In the genomic region with DNA sequence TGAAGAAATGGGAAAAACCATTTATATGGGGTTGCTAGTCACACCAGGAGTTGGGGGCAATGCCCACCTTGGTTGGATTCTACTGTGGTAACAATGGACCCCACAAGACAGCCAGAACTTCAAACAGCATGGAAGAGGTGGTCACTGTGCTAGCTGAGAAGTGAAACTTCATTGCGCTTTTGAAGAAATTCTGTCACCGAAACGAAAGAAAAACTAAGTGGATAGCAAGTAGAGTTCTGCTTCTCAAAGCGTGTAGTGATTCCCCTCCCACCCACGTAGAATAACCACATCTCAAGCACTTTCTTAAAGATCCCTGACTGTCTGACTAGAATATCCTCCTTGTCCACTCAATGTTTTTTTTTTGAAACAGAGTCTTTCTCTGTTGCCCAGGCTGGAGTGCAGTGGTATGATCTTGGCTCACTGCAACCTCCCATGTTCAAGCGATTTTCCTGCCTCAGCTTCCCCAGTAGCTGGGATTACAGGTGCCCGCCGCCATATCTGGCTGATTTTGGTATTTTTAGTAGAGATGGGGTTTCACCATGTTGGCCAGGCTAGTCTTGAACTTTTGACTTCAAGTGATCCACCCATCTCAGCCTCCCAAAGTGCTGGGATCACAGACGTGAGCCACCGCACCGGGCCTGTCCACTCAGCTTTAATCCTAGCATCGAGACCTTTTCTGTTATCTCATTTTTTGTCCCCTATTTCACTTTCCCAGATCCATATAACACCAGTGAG, we compare ENCODE assay signal across 7 cellular contexts. TPM values are rescaled to one million over a fixed set of nuclear protein-coding genes. Genes with fewer than 3 reads are reported as not detected.
DNase-seq lines count a peak whose midpoint lies in the region; ATAC-seq and TF ChIP-seq lines count a peak whose summit lies in the region.

No MANE protein-coding gene starts in this region.

- H3K27me3 ChIP-seq in Peyer's patch, result no peaks in the 10 kb centered on the region
- H3K27me3 ChIP-seq in dorsolateral prefrontal cortex, result peaks cover 0 to 4% (median 0%) of the 10 kb centered on the region in 45 donors

- no peak for DNase-seq in Peyer's patch
- no peak for DNase-seq in sciatic nerve (ENCODE audit: low spot score)
- DNase-seq in NCI-H82 (lab: John Stamatoyannopoulos, UW), result no peak
- no peak for DNase-seq in Right ventricle myocardium inferior (ENCODE audit: missing footprints)
- no peak for DNase-seq in dorsolateral prefrontal cortex

- TF ChIP-seq CTCF in Peyer's patch (IDR thresholded peaks at IDR 0.05) (no peak), dorsolateral prefrontal cortex (IDR thresholded peaks at IDR 0.05 in 54 of 56, conservative IDR thresholded peaks at IDR 0.05 in 2 of 56; ENCODE audit: low read depth in 1 of 56, partially characterized antibody in 56 of 56) (no peak)

- no peaks in the 10 kb centered on the region for H3K36me3 ChIP-seq in Peyer's patch

- peak overlapping the region in 2 of 4 donors; percentile 10 to 11 for H3K4me3 ChIP-seq in Peyer's patch
- H3K4me3 ChIP-seq in dorsolateral prefrontal cortex, result no peak overlapping the region

- H3K4me1 ChIP-seq in Peyer's patch, result peaks cover 0 to 11% (median 0%) of the 10 kb centered on the region in 4 donors

- intact Hi-C loops in sciatic nerve (cut with DNase I) (no loop called here), Right ventricle myocardium inferior (cut with DNase I) (no loop called here), dorsolateral prefrontal cortex (cut with DNase I) (no loop called here)

- ATAC-seq in GM19035 (IDR thresholded peaks at IDR 0.05; ENCODE audit: unreplicated experiment), result peak; percentile 97
- peak; percentile 96 for ATAC-seq in HG02763 (IDR thresholded peaks at IDR 0.05; ENCODE audit: unreplicated experiment)
- ATAC-seq in sciatic nerve, result peak; percentile 34
- no peak for ATAC-seq in Right ventricle myocardium inferior

- no peaks in the 10 kb centered on the region for H3K9me3 ChIP-seq in Peyer's patch

- H3K27ac ChIP-seq in Peyer's patch (peak overlapping the region; percentile 6 to 46 (median 26)), dorsolateral prefrontal cortex (peak overlapping the region in 7 of 59 donors; percentile 3 to 51 (median 37))

- no peak for TF ChIP-seq POLR2A in Peyer's patch (IDR thresholded peaks at IDR 0.05)

RNA-seq across cellular contexts. Expression of gene CCL20, which starts 30.1 kb away (rescaled TPM):
- total RNA-seq in Peyer's patch (10 to 100 TPM in 1 of 4 donors, 1 to 10 TPM in 2, not detected in 1; 4.0 to 14.0 (median 5.1) TPM), sciatic nerve (0.76 TPM), Right ventricle myocardium inferior (not detected), dorsolateral prefrontal cortex (1 to 10 TPM in 7 of 120 experiments, under 1 TPM in 4, not detected in 109; 0.69 to 1.7 (median 1.1) TPM)

RNA-seq across cellular contexts. Expression of gene SCYGR8, which starts 37.9 kb away (rescaled TPM):
- total RNA-seq in Peyer's patch (not detected), sciatic nerve (not detected), Right ventricle myocardium inferior (not detected), dorsolateral prefrontal cortex (not detected)

RNA-seq across cellular contexts. Expression of gene SCYGR7, which starts 55.4 kb away (rescaled TPM):
- not detected for total RNA-seq in Peyer's patch
- total RNA-seq in sciatic nerve, result not detected
- total RNA-seq in Right ventricle myocardium inferior, result not detected
- total RNA-seq in dorsolateral prefrontal cortex, result not detected

RNA-seq across cellular contexts. Expression of gene SCYGR6, which starts 59.0 kb away (rescaled TPM):
- not detected for total RNA-seq in Peyer's patch
- total RNA-seq in sciatic nerve, result not detected
- not detected for total RNA-seq in Right ventricle myocardium inferior
- total RNA-seq in dorsolateral prefrontal cortex, result not detected
